12 cellular contexts compared by ENCODE assay signal in the genomic region with DNA sequence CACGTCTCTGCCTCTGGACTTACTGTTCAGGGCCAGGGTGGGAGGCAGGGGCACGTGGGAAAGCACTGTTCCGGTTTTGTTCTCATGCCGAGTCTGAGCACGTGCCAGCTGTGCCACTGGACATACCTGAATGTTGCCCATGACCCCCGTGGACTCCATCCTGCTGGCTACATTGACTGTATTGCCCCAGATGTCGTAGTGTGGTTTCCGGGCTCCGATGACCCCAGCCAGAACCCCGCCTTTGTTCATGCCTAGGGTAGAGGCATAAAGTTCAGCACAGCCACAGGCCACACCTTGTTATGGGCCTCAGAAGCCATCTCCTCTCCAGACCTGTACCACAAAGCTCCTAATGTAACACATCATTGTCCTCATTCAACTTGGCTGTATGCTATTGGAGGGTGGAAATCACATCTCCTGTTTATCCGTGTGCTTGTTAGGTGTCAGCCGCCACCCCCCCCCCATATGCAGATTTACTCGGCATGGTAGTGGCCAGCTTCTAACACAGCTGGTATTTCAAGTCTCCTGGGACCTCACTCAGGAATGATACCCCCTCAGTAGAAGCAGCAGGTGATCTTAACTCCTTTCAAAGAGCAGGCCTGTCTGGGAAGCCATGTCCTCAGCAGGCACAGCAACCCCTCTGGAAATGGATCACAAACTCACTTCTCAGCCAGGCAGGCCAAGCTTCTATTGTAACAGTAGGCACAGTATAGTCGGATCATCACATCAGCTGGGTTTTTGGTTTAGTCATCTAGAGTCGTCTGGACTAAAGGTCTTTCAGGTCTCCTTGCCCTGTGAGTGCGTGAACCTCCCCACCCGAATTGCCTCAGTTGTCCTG. TPM values are rescaled to one million over a fixed set of nuclear protein-coding genes. Genes with fewer than 3 reads are reported as not detected.
DNase-seq lines count a peak whose midpoint lies in the region; ATAC-seq, FAIRE-seq and TF ChIP-seq lines count a peak whose summit lies in the region.
"Had no signal": no experiment of that assay in that cellular context is flagged by ENCODE, and none has a peak within 500 bp of the region (broad histone marks: within the 10 kb centered on the region; RNA-seq: fewer than 3 reads in every experiment).

No MANE protein-coding gene starts in this region.

- H3K9me3 Mint-ChIP-seq in activated naive CD8-positive, alpha-beta T cell treated with anti-CD3 and anti-CD28 coated beads, Interleukin-2, amount 10 ng/mL, durations not matched to agents 7 days and 5 days: no peaks in the 10 kb centered on the region
- H3K9me3 Mint-ChIP-seq in memory B cell: no peaks in the 10 kb centered on the region
- H3K9me3 Mint-ChIP-seq: stimulated activated memory B cell treated with anti-CD40 and anti-IgM and Interleukin-4, amounts not matched to agents 10 μg/mL and 1 μg/mL and 100 μg/mL, for 72 hours had no signal

- H3K4me1 Mint-ChIP-seq in activated naive CD8-positive, alpha-beta T cell treated with anti-CD3 and anti-CD28 coated beads, Interleukin-2, amount 10 ng/mL, durations not matched to agents 7 days and 5 days: peaks cover 3% of the 10 kb centered on the region
- H3K4me1 Mint-ChIP-seq in memory B cell: no peaks in the 10 kb centered on the region

- H3K27me3 Mint-ChIP-seq in activated naive CD8-positive, alpha-beta T cell treated with anti-CD3 and anti-CD28 coated beads, Interleukin-2, amount 10 ng/mL, durations not matched to agents 7 days and 5 days: no peaks in the 10 kb centered on the region
- no peaks in the 10 kb centered on the region for H3K27me3 Mint-ChIP-seq in memory B cell
- H3K27me3 Mint-ChIP-seq: stimulated activated memory B cell treated with anti-CD40 and anti-IgM and Interleukin-4, amounts not matched to agents 10 μg/mL and 1 μg/mL and 100 μg/mL, for 72 hours had no signal

- POLR2A ChIA-PET in activated naive CD8-positive, alpha-beta T cell treated with anti-CD3 and anti-CD28 coated beads, Interleukin-2, amount 10 ng/mL, durations not matched to agents 7 days and 5 days (lab: Charles Lee): no interaction called here

- DNase-seq in AG08396 (ENCODE audit: low spot score) (peak; percentile 2), GM12892 (ENCODE audit: insufficient read length) (peak; percentile 7), memory B cell (ENCODE audit: low spot score in 2 of 2) (no peak), mucosa of gallbladder (ENCODE audit: low spot score) (no peak), COR-L47 (lab: John Stamatoyannopoulos, UW) (no peak)
- DNase-seq in activated naive CD8-positive, alpha-beta T cell treated with anti-CD3 and anti-CD28 coated beads, Interleukin-2, amount 10 ng/mL, durations not matched to agents 7 days and 5 days: no peak
- DNase-seq in central memory CD4-positive, alpha-beta T cell: no peak
- DNase-seq: EL; stimulated activated CD4-positive, alpha-beta T cell treated with anti-CD3 and anti-CD28 coated beads, Interleukin-4, amount 100 ng/mL, for 1 hour had no signal

- H3K4me3 Mint-ChIP-seq in activated naive CD8-positive, alpha-beta T cell treated with anti-CD3 and anti-CD28 coated beads, Interleukin-2, amount 10 ng/mL, durations not matched to agents 7 days and 5 days: no peak overlapping the region
- H3K4me3 Mint-ChIP-seq in memory B cell: no peak overlapping the region
- H3K4me3 Mint-ChIP-seq: stimulated activated memory B cell treated with anti-CD40 and anti-IgM and Interleukin-4, amounts not matched to agents 10 μg/mL and 1 μg/mL and 100 μg/mL, for 72 hours had no signal

- no peak for TF ChIP-seq POLR2A in GM12892 (IDR thresholded peaks at IDR 0.05; ENCODE audit: low read depth, low read length)

- H3K27ac Mint-ChIP-seq in activated naive CD8-positive, alpha-beta T cell treated with anti-CD3 and anti-CD28 coated beads, Interleukin-2, amount 10 ng/mL, durations not matched to agents 7 days and 5 days: peak overlapping the region; percentile 21
- peak overlapping the region; percentile 5 for H3K27ac Mint-ChIP-seq in memory B cell

- no peak for FAIRE-seq in GM12892 (lab: Jason Lieb, UNC)
- FAIRE-seq: islet of Langerhans had no signal

- no peak for ATAC-seq in activated naive CD8-positive, alpha-beta T cell treated with anti-CD3 and anti-CD28 coated beads, Interleukin-2, amount 10 ng/mL, durations not matched to agents 7 days and 5 days (ENCODE audit: low read depth)
- ATAC-seq in memory B cell (ENCODE audit: low read depth) (no peak), GM21723 (IDR thresholded peaks at IDR 0.05; ENCODE audit: unreplicated experiment) (no peak)
- ATAC-seq: stimulated activated memory B cell treated with anti-CD40 and anti-IgM and Interleukin-4, amounts not matched to agents 10 μg/mL and 1 μg/mL and 100 μg/mL, for 72 hours had no signal

- H3K36me3 Mint-ChIP-seq in activated naive CD8-positive, alpha-beta T cell treated with anti-CD3 and anti-CD28 coated beads, Interleukin-2, amount 10 ng/mL, durations not matched to agents 7 days and 5 days: peaks cover 24% of the 10 kb centered on the region
- H3K36me3 Mint-ChIP-seq in memory B cell: peaks cover 22% of the 10 kb centered on the region

RNA-seq across cellular contexts. Expression of a gene that starts 27.6 kb away (rescaled TPM):
- polyA plus RNA-seq in GM12892 (2012; ENCODE audit: missing spikeins): 18.7 TPM
- total RNA-seq in activated naive CD8-positive, alpha-beta T cell treated with anti-CD3 and anti-CD28 coated beads, Interleukin-2, amount 10 ng/mL, durations not matched to agents 7 days and 5 days: 10 to 100 TPM; 38.8 to 39.0 TPM
- 3.7 TPM for total RNA-seq in mucosa of gallbladder

RNA-seq across cellular contexts. Expression of a gene that starts 27.6 kb away (rescaled TPM):
- polyA plus RNA-seq in GM12892 (2012; ENCODE audit: missing spikeins): 59.3 TPM
- total RNA-seq in activated naive CD8-positive, alpha-beta T cell treated with anti-CD3 and anti-CD28 coated beads, Interleukin-2, amount 10 ng/mL, durations not matched to agents 7 days and 5 days: 10 to 100 TPM; 17.3 to 19.8 TPM
- total RNA-seq in mucosa of gallbladder: 20.5 TPM

Comparison
In these comparisons a context has a peak if more than half of its experiments do, and no peak if none do; other contexts are left out.
1. DNase-seq: peak in AG08396 (single experiment) and GM12892 (single experiment); none in activated naive CD8-positive, alpha-beta T cell treated with anti-CD3 and anti-CD28 coated beads, Interleukin-2, amount 10 ng/mL, durations not matched to agents 7 days and 5 days (single experiment), memory B cell (0 of 2), central memory CD4-positive, alpha-beta T cell (single experiment), mucosa of gallbladder (single experiment) and COR-L47 (single experiment).